ENCODE assay signal across 22 cellular contexts in genomic region chr1:165988817-165989216, GRCh38.
"Had no signal": no experiment of that assay in that cellular context is flagged by ENCODE, and none has a peak within 500 bp of the region (broad histone marks: within the 10 kb centered on the region; RNA-seq: fewer than 3 reads in every experiment).

No MANE protein-coding gene starts in this region.

- H3K9me3 ChIP-seq: colonic mucosa, esophagus squamous epithelium had no signal

- H3K27me3 ChIP-seq: ascending aorta, cardiac muscle cell, colonic mucosa, esophagus squamous epithelium, tibial nerve had no signal

- H3K36me3 ChIP-seq: ascending aorta, cardiac muscle cell, colonic mucosa, esophagus squamous epithelium, spleen, tibial nerve had no signal

- H3K4me1 ChIP-seq: ascending aorta, colonic mucosa, spleen, tibial nerve had no signal

- DNase-seq: activated CD4-positive, alpha-beta T cell treated with anti-CD3 and anti-CD28 coated beads for 48 hours; activated CD4-positive, alpha-beta T cell treated with anti-CD3 and anti-CD28 coated beads, Interleukin-2, amount 50 U/mL, for 48 hours; activated CD8-positive, alpha-beta memory T cell treated with anti-CD3 and anti-CD28 coated beads for 24 hours; activated effector memory CD4-positive, alpha-beta T cell treated with anti-CD3 and anti-CD28 coated beads, Interleukin-2, amount 50 U/mL, for 16 hours; activated naive CD4-positive, alpha-beta T cell treated with anti-CD3 and anti-CD28 coated beads, Interleukin-2, amount 10 ng/mL, durations not matched to agents 7 days and 5 days; activated naive CD8-positive, alpha-beta T cell treated with anti-CD3 and anti-CD28 coated beads, Interleukin-2, amount 10 ng/mL, durations not matched to agents 7 days and 5 days; cerebellar nuclear complex; colonic mucosa; effector CD8-positive, alpha-beta T cell; esophagus squamous epithelium; glutamatergic neuron; left ventricle myocardium superior; posterior cingulate gyrus; right cardiac atrium; spleen; stimulated activated naive CD4-positive, alpha-beta T cell had no signal

- H3K27ac ChIP-seq: ascending aorta, cardiac muscle cell, colonic mucosa, epithelial cell of prostate, esophagus squamous epithelium, spleen, tibial nerve, VCaP had no signal

- ATAC-seq: activated CD4-positive, CD25-positive, alpha-beta regulatory T cell treated with anti-CD3 and anti-CD28 coated beads, Interleukin-2, amount 50 U/mL, for 24 hours; left ventricle myocardium superior; right cardiac atrium had no signal

- H3K4me3 ChIP-seq: ascending aorta, cardiac muscle cell, colonic mucosa, esophagus squamous epithelium, spleen, tibial nerve had no signal
